ENCODE assay signal across 8 cellular contexts in genomic region chr6:30614843-30615218, GRCh38. TPM values are rescaled to one million over a fixed set of nuclear protein-coding genes. Genes with fewer than 3 reads are reported as not detected.
DNase-seq lines count a peak whose midpoint lies in the region; FAIRE-seq and TF ChIP-seq lines count a peak whose summit lies in the region.

No MANE protein-coding gene starts in this region.

- no peaks in the 10 kb centered on the region for H3K27me3 Mint-ChIP-seq in activated naive CD4-positive, alpha-beta T cell treated with anti-CD3 and anti-CD28 coated beads, Interleukin-2, amount 50 U/mL, for 24 hours

- DNase-seq in DMS79 (lab: John Stamatoyannopoulos, UW) (peak; percentile 98), H54 (ENCODE audit: insufficient read length, low spot score) (peak; percentile 40), NCI-H1048 (lab: John Stamatoyannopoulos, UW) (peak; percentile 70), SK-N-DZ (ENCODE audit: low spot score) (peak; percentile 98), germinal center (ENCODE audit: low spot score) (peak; percentile 89), substantia nigra (lab: John Stamatoyannopoulos, UW) (peak in 48 of 49 donors; percentile 10 to 93 (median 76))

- peaks cover 15% of the 10 kb centered on the region for H3K36me3 ChIP-seq in neutrophil

- H3K27ac ChIP-seq in neutrophil: peak overlapping the region; percentile 98
- H3K27ac ChIP-seq in substantia nigra (ENCODE audit: low read depth, low read length, poor library complexity, severe bottlenecking): peak overlapping the region; percentile 98

- H3K4me1 Mint-ChIP-seq in activated naive CD4-positive, alpha-beta T cell treated with anti-CD3 and anti-CD28 coated beads, Interleukin-2, amount 50 U/mL, for 24 hours: peaks cover 62% of the 10 kb centered on the region

- H3K9me3 Mint-ChIP-seq in activated naive CD4-positive, alpha-beta T cell treated with anti-CD3 and anti-CD28 coated beads, Interleukin-2, amount 50 U/mL, for 24 hours: no peaks in the 10 kb centered on the region

- no peak for TF ChIP-seq POLR2A in H54 (IDR thresholded peaks at IDR 0.05; ENCODE audit: low read depth, low read length)

- no peaks in the 10 kb centered on the region for H3K9me3 ChIP-seq in neutrophil

- H3K36me3 Mint-ChIP-seq in activated naive CD4-positive, alpha-beta T cell treated with anti-CD3 and anti-CD28 coated beads, Interleukin-2, amount 50 U/mL, for 24 hours: peaks cover 44% of the 10 kb centered on the region

- peak overlapping the region; percentile 99 for H3K27ac Mint-ChIP-seq in activated naive CD4-positive, alpha-beta T cell treated with anti-CD3 and anti-CD28 coated beads, Interleukin-2, amount 50 U/mL, for 24 hours

- peak; percentile 78 for FAIRE-seq in H54 (lab: Jason Lieb, UNC)

- H3K27me3 ChIP-seq in neutrophil: no peaks in the 10 kb centered on the region

- peak; percentile 27 for TF ChIP-seq CTCF in neutrophil (IDR thresholded peaks at IDR 0.05)

- H3K4me3 ChIP-seq in neutrophil (ENCODE audit: low read depth in 1 of 2, low read length in 1 of 2): peak overlapping the region; percentile 82 to 92

- peak overlapping the region; percentile 94 for H3K4me3 Mint-ChIP-seq in activated naive CD4-positive, alpha-beta T cell treated with anti-CD3 and anti-CD28 coated beads, Interleukin-2, amount 50 U/mL, for 24 hours

- peaks cover 42 to 44% of the 10 kb centered on the region in 2 experiments for H3K4me1 ChIP-seq in neutrophil (ENCODE audit: control insufficient read depth in 1 of 2, insufficient read depth in 1 of 2, low read depth in 1 of 2, low read length in 1 of 2)

RNA-seq across cellular contexts. Expression of gene PPP1R10, which starts 2.2 kb away (rescaled TPM):
- polyA plus RNA-seq in SK-N-DZ (2014; cell fraction: cytosol; rRNA removed): 20.8 and 27.2 TPM in 2 replicates
- 31.9 and 45.8 TPM in 2 replicates for polyA plus RNA-seq in SK-N-DZ (2014; cell fraction: nucleus; rRNA removed)

RNA-seq across cellular contexts. Expression of gene MRPS18B, which starts 2.8 kb away (rescaled TPM):
- 109 and 123 TPM in 2 replicates for polyA plus RNA-seq in SK-N-DZ (2014; cell fraction: cytosol; rRNA removed)
- 19.2 and 32.6 TPM in 2 replicates for polyA plus RNA-seq in SK-N-DZ (2014; cell fraction: nucleus; rRNA removed)

RNA-seq across cellular contexts. Expression of gene ATAT1, which starts 11.8 kb away (rescaled TPM):
- polyA plus RNA-seq in SK-N-DZ (2014; cell fraction: cytosol; rRNA removed): 12.6 and 14.2 TPM in 2 replicates
- 32.5 and 75.5 TPM in 2 replicates for polyA plus RNA-seq in SK-N-DZ (2014; cell fraction: nucleus; rRNA removed)

RNA-seq across cellular contexts. Expression of gene C6orf136, which starts 32.1 kb away (rescaled TPM):
- 10.5 and 11.0 TPM in 2 replicates for polyA plus RNA-seq in SK-N-DZ (2014; cell fraction: cytosol; rRNA removed)
- polyA plus RNA-seq in SK-N-DZ (2014; cell fraction: nucleus; rRNA removed): 23.2 and 46.9 TPM in 2 replicates

RNA-seq across cellular contexts. Expression of gene ABCF1, which starts 43.6 kb away (rescaled TPM):
- 36.0 and 46.5 TPM in 2 replicates for polyA plus RNA-seq in SK-N-DZ (2014; cell fraction: cytosol; rRNA removed)
- polyA plus RNA-seq in SK-N-DZ (2014; cell fraction: nucleus; rRNA removed): 49.0 and 49.4 TPM in 2 replicates

Comparison
In these comparisons a context has a peak if more than half of its experiments do, and no peak if none do; other contexts are left out.
1. Peak in every context shown above with its lines: DNase-seq, H3K4me3 ChIP-seq and H3K27ac ChIP-seq.
2. DNase-seq: peak in every context shown above with its lines; median percentile 98 in DMS79; 98 in SK-N-DZ; 89 in germinal center; 76 in substantia nigra; 70 in NCI-H1048; 40 in H54.